20 cellular contexts compared by ENCODE assay signal in the genomic region with DNA sequence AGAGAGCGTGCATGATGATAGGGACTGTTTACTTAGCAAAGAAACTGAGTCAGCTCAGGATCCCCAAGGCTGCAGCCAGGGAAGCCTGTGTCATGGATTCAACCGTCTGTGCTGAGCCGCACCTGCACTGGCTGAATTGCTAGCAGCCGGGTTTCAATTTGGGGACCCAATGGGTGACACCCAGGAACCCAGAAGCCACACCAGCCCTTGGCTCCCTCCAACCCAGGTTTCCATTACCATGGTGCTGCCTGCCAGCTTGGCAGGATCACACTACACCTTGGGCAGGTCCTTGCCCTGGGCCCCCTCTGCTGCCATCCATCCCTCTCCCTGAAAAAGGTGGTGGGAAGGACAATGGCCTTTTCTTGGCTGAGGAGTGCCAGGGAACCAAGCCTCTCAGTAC.
"Had no signal": no experiment of that assay in that cellular context is flagged by ENCODE, and none has a peak within 500 bp of the region (broad histone marks: within the 10 kb centered on the region; RNA-seq: fewer than 3 reads in every experiment).

No MANE protein-coding gene starts in this region.

- DNase-seq: dermis blood vessel endothelial cell; dorsolateral prefrontal cortex; effector CD4-positive, alpha-beta T cell; effector memory CD4-positive, alpha-beta T cell; foreskin keratinocyte; heart left ventricle; hypothalamus; immature natural killer cell; kidney; kidney glomerular epithelial cell; left colon; left ventricle myocardium inferior; lower lobe of right lung; mesenchymal stem cell; mucosa of descending colon; naive B cell had no signal

- H3K4me1 ChIP-seq: esophagus muscularis mucosa, foreskin keratinocyte, gastroesophageal sphincter, lower lobe of right lung had no signal

- H3K36me3 Mint-ChIP-seq: immature natural killer cell, mesothelial cell of epicardium, naive B cell had no signal

- H3K4me3 ChIP-seq: dorsolateral prefrontal cortex, esophagus muscularis mucosa, gastroesophageal sphincter, heart left ventricle, hepatocyte, left ventricle myocardium inferior, lower lobe of right lung, mucosa of descending colon had no signal

- H3K27ac Mint-ChIP-seq: immature natural killer cell, mesothelial cell of epicardium, naive B cell had no signal

- H3K9me3 Mint-ChIP-seq: immature natural killer cell, mesothelial cell of epicardium had no signal

- H3K9me3 ChIP-seq: esophagus muscularis mucosa, gastroesophageal sphincter, heart left ventricle, left ventricle myocardium inferior, lower lobe of right lung, mucosa of descending colon had no signal

- ATAC-seq: foreskin keratinocyte, gastroesophageal sphincter, heart left ventricle, left colon, lower lobe of right lung, mucosa of descending colon had no signal

- H3K27ac ChIP-seq: dorsolateral prefrontal cortex, esophagus muscularis mucosa, foreskin keratinocyte, gastroesophageal sphincter, heart left ventricle, hepatocyte, left ventricle myocardium inferior, lower lobe of right lung had no signal

- H3K4me1 Mint-ChIP-seq: immature natural killer cell, naive B cell had no signal

- H3K36me3 ChIP-seq: esophagus muscularis mucosa, gastroesophageal sphincter, heart left ventricle, left ventricle myocardium inferior, lower lobe of right lung had no signal

- H3K4me3 Mint-ChIP-seq: immature natural killer cell, mesothelial cell of epicardium, naive B cell had no signal
